14 cellular contexts compared by ENCODE assay signal in the genomic region with DNA sequence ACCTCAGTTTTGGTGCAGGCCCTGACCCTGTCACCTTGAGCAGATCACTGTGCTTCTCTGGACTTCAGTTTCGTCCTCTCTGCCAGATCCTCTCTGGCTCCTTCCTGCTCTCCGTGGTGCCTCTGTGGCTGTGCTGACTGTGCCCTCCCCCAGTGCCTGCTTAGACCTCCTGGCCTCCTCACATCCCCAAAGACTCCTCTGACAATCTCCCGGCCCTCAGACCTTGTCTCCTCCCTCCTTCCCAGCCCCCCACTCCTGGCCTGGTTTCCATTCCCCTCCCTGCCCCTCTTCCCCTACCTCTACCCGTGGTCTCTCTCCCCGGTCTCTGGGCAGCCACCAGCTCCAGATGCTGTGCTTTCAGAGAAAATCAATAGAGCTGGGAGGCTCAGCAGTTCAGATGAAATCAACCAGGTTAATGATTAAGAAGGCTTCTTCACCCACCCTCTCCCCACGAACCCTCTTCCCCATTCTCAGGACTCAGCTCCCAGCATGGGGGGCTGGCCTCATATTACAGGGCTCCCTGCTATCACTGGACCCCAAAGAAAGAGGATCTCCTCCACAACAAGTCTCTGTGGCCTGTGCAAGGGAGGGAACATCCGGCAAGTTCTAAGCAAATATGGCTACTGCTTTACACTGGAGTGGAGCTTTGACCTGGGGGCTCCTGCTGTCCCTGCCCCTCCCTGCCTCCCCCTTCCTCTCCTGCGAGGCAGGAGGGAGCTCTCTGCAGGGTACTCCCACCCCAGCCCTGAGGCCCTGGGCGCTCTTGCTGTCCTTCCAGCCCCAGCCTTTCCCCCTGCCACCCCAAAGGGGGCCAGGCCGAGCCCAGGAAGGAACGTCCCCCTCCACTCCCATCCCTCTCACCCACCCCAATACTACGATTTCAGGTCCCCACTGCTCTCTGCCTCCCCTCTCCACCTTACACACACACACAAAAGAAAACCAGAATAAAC. TPM values are rescaled to one million over a fixed set of nuclear protein-coding genes. Genes with fewer than 3 reads are reported as not detected.
A peak's percentile ranks its signal among the peaks of the same experiment; 100 is the strongest.
DNase-seq lines count a peak whose midpoint lies in the region; ATAC-seq and FAIRE-seq lines count a peak whose summit lies in the region.
"Had no signal": no experiment of that assay in that cellular context is flagged by ENCODE, and none has a peak within 500 bp of the region (broad histone marks: within the 10 kb centered on the region; RNA-seq: fewer than 3 reads in every experiment).

No MANE protein-coding gene starts in this region.

- H3K36me3 Mint-ChIP-seq in stimulated activated memory B cell treated with anti-CD40 and anti-IgM and Interleukin-4, amounts not matched to agents 10 μg/mL and 1 μg/mL and 100 μg/mL, for 72 hours = no peaks in the 10 kb centered on the region

- no peaks in the 10 kb centered on the region for H3K9me3 ChIP-seq in HUES48 (ENCODE audit: control insufficient read depth, insufficient read depth, low read length)
- no peaks in the 10 kb centered on the region for H3K9me3 ChIP-seq in small intestine (ENCODE audit: control insufficient read depth, low read depth)

- peak; percentile 83 for ATAC-seq in left lobe of liver
- ATAC-seq in stimulated activated memory B cell treated with anti-CD40 and anti-IgM and Interleukin-4, amounts not matched to agents 10 μg/mL and 1 μg/mL and 100 μg/mL, for 72 hours = no peak
- ATAC-seq: activated T-cell treated with anti-CD3 and anti-CD28 coated beads, Interleukin-2, amount 50 U/mL, for 4 hours had no signal

- FAIRE-seq in small intestine (lab: Jason Lieb, UNC) = no peak
- FAIRE-seq: GM19239, RCC 7860 had no signal

- WGBS in small intestine, 3 donors = 24 to 44% (median 33%) methylated on average over 12 of the region's 12 CpGs

- no peaks in the 10 kb centered on the region for H3K9me3 Mint-ChIP-seq in stimulated activated memory B cell treated with anti-CD40 and anti-IgM and Interleukin-4, amounts not matched to agents 10 μg/mL and 1 μg/mL and 100 μg/mL, for 72 hours
- H3K9me3 Mint-ChIP-seq: activated T-cell treated with anti-CD3 and anti-CD28 coated beads, Interleukin-2, amount 50 U/mL, for 4 hours; CD4-positive, alpha-beta T cell had no signal

- H3K4me3 ChIP-seq in HUES48 (ENCODE audit: low read depth, low read length) (no peak overlapping the region), small intestine (ENCODE audit: low read depth in 1 of 2, low read length in 2 of 2) (no peak overlapping the region)

- H3K27ac Mint-ChIP-seq in stimulated activated memory B cell treated with anti-CD40 and anti-IgM and Interleukin-4, amounts not matched to agents 10 μg/mL and 1 μg/mL and 100 μg/mL, for 72 hours = no peak overlapping the region
- H3K27ac Mint-ChIP-seq: CD4-positive, alpha-beta T cell had no signal

- peaks cover 30% of the 10 kb centered on the region for H3K27me3 Mint-ChIP-seq in stimulated activated memory B cell treated with anti-CD40 and anti-IgM and Interleukin-4, amounts not matched to agents 10 μg/mL and 1 μg/mL and 100 μg/mL, for 72 hours
- H3K27me3 Mint-ChIP-seq: CD4-positive, alpha-beta T cell had no signal

- H3K36me3 ChIP-seq in HUES48 (ENCODE audit: control insufficient read depth, insufficient read depth, low read length) = no peaks in the 10 kb centered on the region
- no peaks in the 10 kb centered on the region for H3K36me3 ChIP-seq in small intestine (ENCODE audit: control insufficient read depth in 2 of 2, insufficient read depth in 2 of 2, low read length in 2 of 2)
- H3K36me3 ChIP-seq: brain microvascular endothelial cell had no signal

- H3K4me1 ChIP-seq in HUES48 (ENCODE audit: control insufficient read depth, insufficient read depth, low read length) (peaks cover 31% of the 10 kb centered on the region), small intestine (ENCODE audit: control insufficient read depth in 2 of 2, insufficient read depth in 1 of 2, low read depth in 1 of 2, low read length in 1 of 2) (no peaks in the 10 kb centered on the region)

- H3K27me3 ChIP-seq in HUES48 (ENCODE audit: control insufficient read depth, insufficient read depth, low read length) (no peaks in the 10 kb centered on the region), small intestine (ENCODE audit: control insufficient read depth in 2 of 2, insufficient read depth in 2 of 2, low read length in 2 of 2) (no peaks in the 10 kb centered on the region)
- H3K27me3 ChIP-seq: brain microvascular endothelial cell had no signal

- H3K27ac ChIP-seq in HUES48 (ENCODE audit: low read depth, low read length) (peak overlapping the region; percentile 71), caudate nucleus (ENCODE audit: low read depth, low read length) (peak overlapping the region; percentile 20), small intestine (ENCODE audit: low read depth in 1 of 2, low read length in 1 of 2) (peak overlapping the region in 1 of 2 donors; percentile 22)
- H3K27ac ChIP-seq: brain microvascular endothelial cell had no signal

- H3K4me3 Mint-ChIP-seq in stimulated activated memory B cell treated with anti-CD40 and anti-IgM and Interleukin-4, amounts not matched to agents 10 μg/mL and 1 μg/mL and 100 μg/mL, for 72 hours = no peak overlapping the region
- H3K4me3 Mint-ChIP-seq: activated T-cell treated with anti-CD3 and anti-CD28 coated beads, Interleukin-2, amount 50 U/mL, for 4 hours; CD4-positive, alpha-beta T cell had no signal

- H3K9ac ChIP-seq in HUES48 (ENCODE audit: low read depth, low read length) = no peak overlapping the region

- DNase-seq in caudate nucleus (lab: John Stamatoyannopoulos, UW) (no peak), left lobe of liver (ENCODE audit: low spot score) (peak; percentile 79), small intestine (peak; percentile 29), T1000 (lab: John Stamatoyannopoulos, UW) (no peak)
- DNase-seq in activated naive CD4-positive, alpha-beta T cell treated with Interleukin-2 at 50 U/mL for 16 hours = no peak
- no peak for DNase-seq in activated CD4-positive, CD25-positive, alpha-beta regulatory T cell treated with anti-CD3 and anti-CD28 coated beads, Interleukin-2, amount 50 U/mL, for 72 hours
- DNase-seq: activated T-cell treated with anti-CD3 and anti-CD28 coated beads, Interleukin-2, amount 50 U/mL, for 4 hours; brain microvascular endothelial cell; CD4-positive, alpha-beta T cell; NCI-H2029 treated with DMSO at 0.1 percent for 48 hours had no signal

- peaks cover 8% of the 10 kb centered on the region for H3K4me1 Mint-ChIP-seq in stimulated activated memory B cell treated with anti-CD40 and anti-IgM and Interleukin-4, amounts not matched to agents 10 μg/mL and 1 μg/mL and 100 μg/mL, for 72 hours

RNA-seq across cellular contexts. Expression of gene BACE1-AS, which starts 8.5 kb away (rescaled TPM):
- total RNA-seq in left lobe of liver = 1.5 TPM
- 1 to 10 TPM; 1.6 to 7.6 (median 3.8) TPM for polyA plus RNA-seq in small intestine

RNA-seq across cellular contexts. Expression of gene BACE1, which starts 16.4 kb away (rescaled TPM):
- 38.7 TPM for total RNA-seq in left lobe of liver
- polyA plus RNA-seq in small intestine = 1 to 10 TPM; 1.6 to 9.4 (median 2.2) TPM

RNA-seq across cellular contexts. Expression of gene CEP164, which starts 28.0 kb away (rescaled TPM):
- total RNA-seq in left lobe of liver = 11.7 TPM
- 10 to 100 TPM in 1 of 3 donors, 1 to 10 TPM in 2; 2.9 to 12.2 (median 5.4) TPM for polyA plus RNA-seq in small intestine

Comparison
In these comparisons a context has a peak if more than half of its experiments do, and no peak if none do; other contexts are left out.
1. DNase-seq: peak in left lobe of liver (single experiment) and small intestine (single experiment); none in caudate nucleus (0 of 61), activated naive CD4-positive, alpha-beta T cell treated with Interleukin-2 at 50 U/mL for 16 hours (single experiment), activated CD4-positive, CD25-positive, alpha-beta regulatory T cell treated with anti-CD3 and anti-CD28 coated beads, Interleukin-2, amount 50 U/mL, for 72 hours (single experiment) and T1000 (single experiment).